ENCODE assay signal across 1 cellular context in the genomic region with DNA sequence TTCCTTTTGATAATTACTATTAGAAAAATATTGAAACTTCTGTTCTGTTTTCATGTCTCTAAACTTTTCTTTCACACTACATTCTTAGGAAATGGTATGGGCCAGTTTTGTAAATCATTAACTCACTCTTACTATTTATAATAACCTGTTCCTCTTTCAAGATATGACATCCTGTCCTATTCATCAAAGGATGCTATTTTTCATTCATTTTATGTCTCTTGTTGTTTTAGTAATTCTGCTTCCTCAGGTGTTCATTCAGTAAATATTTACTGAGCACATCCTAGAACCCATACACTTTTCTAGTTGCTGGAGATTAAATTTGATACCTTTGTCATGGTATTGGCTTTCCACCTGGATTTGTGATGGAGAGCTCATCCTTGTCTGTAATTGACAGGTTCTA.
A peak's percentile ranks its signal among the peaks of the same experiment; 100 is the strongest.
TF ChIP-seq lines count a peak whose summit lies in the region.

No MANE protein-coding gene starts in this region.

TF ChIP-seq in HepG2, 621 proteins besides CTCF, POLR2A, EP300 and RAD21:
- TF ChIP-seq, protein P1, sequence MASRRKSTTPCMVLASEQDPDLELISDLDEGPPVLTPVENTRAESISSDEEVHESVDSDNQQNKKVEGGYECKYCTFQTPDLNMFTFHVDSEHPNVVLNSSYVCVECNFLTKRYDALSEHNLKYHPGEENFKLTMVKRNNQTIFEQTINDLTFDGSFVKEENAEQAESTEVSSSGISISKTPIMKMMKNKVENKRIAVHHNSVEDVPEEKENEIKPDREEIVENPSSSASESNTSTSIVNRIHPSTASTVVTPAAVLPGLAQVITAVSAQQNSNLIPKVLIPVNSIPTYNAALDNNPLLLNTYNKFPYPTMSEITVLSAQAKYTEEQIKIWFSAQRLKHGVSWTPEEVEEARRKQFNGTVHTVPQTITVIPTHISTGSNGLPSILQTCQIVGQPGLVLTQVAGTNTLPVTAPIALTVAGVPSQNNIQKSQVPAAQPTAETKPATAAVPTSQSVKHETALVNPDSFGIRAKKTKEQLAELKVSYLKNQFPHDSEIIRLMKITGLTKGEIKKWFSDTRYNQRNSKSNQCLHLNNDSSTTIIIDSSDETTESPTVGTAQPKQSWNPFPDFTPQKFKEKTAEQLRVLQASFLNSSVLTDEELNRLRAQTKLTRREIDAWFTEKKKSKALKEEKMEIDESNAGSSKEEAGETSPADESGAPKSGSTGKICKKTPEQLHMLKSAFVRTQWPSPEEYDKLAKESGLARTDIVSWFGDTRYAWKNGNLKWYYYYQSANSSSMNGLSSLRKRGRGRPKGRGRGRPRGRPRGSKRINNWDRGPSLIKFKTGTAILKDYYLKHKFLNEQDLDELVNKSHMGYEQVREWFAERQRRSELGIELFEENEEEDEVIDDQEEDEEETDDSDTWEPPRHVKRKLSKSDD (CRISPR knock-in tag; IDR thresholded peaks at IDR 0.05; ENCODE audit: low read depth): no peak
- TF ChIP-seq RNF2 (conservative IDR thresholded peaks at IDR 0.05; ENCODE audit: low read depth) (no peak), FOXP1 (IDR thresholded peaks at IDR 0.05) (no peak), FOXP1 (CRISPR knock-in tag; IDR thresholded peaks at IDR 0.05) (0 out of 2 replicates have a peak, but pooled peaks have one; percentile 25), TCF7 (IDR thresholded peaks at IDR 0.05; ENCODE audit: low read depth) (0 out of 2 replicates have a peak, but pooled peaks have one; percentile 14), EHMT2 (IDR thresholded peaks at IDR 0.05; ENCODE audit: borderline replicate concordance, low read depth, low read length) (no peak), SOX5 (CRISPR knock-in tag; IDR thresholded peaks at IDR 0.05; ENCODE audit: borderline replicate concordance) (peak; percentile 29; the same call in 1 of the 2 replicates), RBM22 (optimal IDR thresholded peaks at IDR 0.05; ENCODE audit: low read length) (no peak), RCOR2 (CRISPR knock-in tag; IDR thresholded peaks at IDR 0.05) (0 out of 2 replicates have a peak, but pooled peaks have one; percentile 43), ESRRA (CRISPR knock-in tag; IDR thresholded peaks at IDR 0.05; ENCODE audit: low read depth) (no peak), RARA (CRISPR knock-in tag; IDR thresholded peaks at IDR 0.05) (0 out of 2 replicates have a peak, but pooled peaks have one; percentile 6), MBD4 (IDR thresholded peaks at IDR 0.05; ENCODE audit: borderline replicate concordance, low read length) (no peak), ZSCAN22 (CRISPR knock-in tag; IDR thresholded peaks at IDR 0.05) (no peak), ZNF724P (CRISPR knock-in tag; IDR thresholded peaks at IDR 0.05; ENCODE audit: borderline replicate concordance) (no peak), HNF1A (IDR thresholded peaks at IDR 0.05; ENCODE audit: low read depth) (peak; percentile 76), HNF1A (CRISPR knock-in tag; IDR thresholded peaks at IDR 0.05; ENCODE audit: borderline replicate concordance) (no peak; the same call in 1 of the 2 replicates), ZMYM3 (CRISPR knock-in tag; IDR thresholded peaks at IDR 0.05) (no peak), E2F2 (CRISPR knock-in tag; IDR thresholded peaks at IDR 0.05; ENCODE audit: borderline replicate concordance) (no peak), MED1 (CRISPR knock-in tag; IDR thresholded peaks at IDR 0.05) (peak; percentile 59), GABPA (IDR thresholded peaks at IDR 0.05; ENCODE audit: low read depth, low read length) (no peak), GABPA (CRISPR knock-in tag; IDR thresholded peaks at IDR 0.05; ENCODE audit: low read depth) (no peak), HIVEP1 (CRISPR knock-in tag; IDR thresholded peaks at IDR 0.05) (no peak), ARID5B (CRISPR knock-in tag; IDR thresholded peaks at IDR 0.05) (peak; percentile 50; the same call in 1 of the 2 replicates), AGO2 (optimal IDR thresholded peaks at IDR 0.05; ENCODE audit: low read depth, low read length) (no peak), ZNF747 (CRISPR knock-in tag; IDR thresholded peaks at IDR 0.05; ENCODE audit: borderline replicate concordance) (no peak), ZNF333 (CRISPR knock-in tag; IDR thresholded peaks at IDR 0.05; ENCODE audit: borderline replicate concordance) (no peak), SIX1 (CRISPR knock-in tag; IDR thresholded peaks at IDR 0.05; ENCODE audit: borderline replicate concordance) (peak; percentile 67; the same call in 1 of the 2 replicates), NCOA2 (CRISPR knock-in tag; IDR thresholded peaks at IDR 0.05) (peak; percentile 63; the same call in 1 of the 2 replicates), FOXA3 (CRISPR knock-in tag; IDR thresholded peaks at IDR 0.05) (peak; percentile 67), SAP130 (CRISPR knock-in tag; IDR thresholded peaks at IDR 0.05; ENCODE audit: low read depth) (0 out of 2 replicates have a peak, but pooled peaks have one; percentile 37), ZNF878 (CRISPR knock-in tag; IDR thresholded peaks at IDR 0.05) (no peak), HMG20A (CRISPR knock-in tag; IDR thresholded peaks at IDR 0.05; ENCODE audit: borderline replicate concordance) (peak; percentile 21; the same call in 1 of the 2 replicates)
- TF ChIP-seq, protein P2, sequence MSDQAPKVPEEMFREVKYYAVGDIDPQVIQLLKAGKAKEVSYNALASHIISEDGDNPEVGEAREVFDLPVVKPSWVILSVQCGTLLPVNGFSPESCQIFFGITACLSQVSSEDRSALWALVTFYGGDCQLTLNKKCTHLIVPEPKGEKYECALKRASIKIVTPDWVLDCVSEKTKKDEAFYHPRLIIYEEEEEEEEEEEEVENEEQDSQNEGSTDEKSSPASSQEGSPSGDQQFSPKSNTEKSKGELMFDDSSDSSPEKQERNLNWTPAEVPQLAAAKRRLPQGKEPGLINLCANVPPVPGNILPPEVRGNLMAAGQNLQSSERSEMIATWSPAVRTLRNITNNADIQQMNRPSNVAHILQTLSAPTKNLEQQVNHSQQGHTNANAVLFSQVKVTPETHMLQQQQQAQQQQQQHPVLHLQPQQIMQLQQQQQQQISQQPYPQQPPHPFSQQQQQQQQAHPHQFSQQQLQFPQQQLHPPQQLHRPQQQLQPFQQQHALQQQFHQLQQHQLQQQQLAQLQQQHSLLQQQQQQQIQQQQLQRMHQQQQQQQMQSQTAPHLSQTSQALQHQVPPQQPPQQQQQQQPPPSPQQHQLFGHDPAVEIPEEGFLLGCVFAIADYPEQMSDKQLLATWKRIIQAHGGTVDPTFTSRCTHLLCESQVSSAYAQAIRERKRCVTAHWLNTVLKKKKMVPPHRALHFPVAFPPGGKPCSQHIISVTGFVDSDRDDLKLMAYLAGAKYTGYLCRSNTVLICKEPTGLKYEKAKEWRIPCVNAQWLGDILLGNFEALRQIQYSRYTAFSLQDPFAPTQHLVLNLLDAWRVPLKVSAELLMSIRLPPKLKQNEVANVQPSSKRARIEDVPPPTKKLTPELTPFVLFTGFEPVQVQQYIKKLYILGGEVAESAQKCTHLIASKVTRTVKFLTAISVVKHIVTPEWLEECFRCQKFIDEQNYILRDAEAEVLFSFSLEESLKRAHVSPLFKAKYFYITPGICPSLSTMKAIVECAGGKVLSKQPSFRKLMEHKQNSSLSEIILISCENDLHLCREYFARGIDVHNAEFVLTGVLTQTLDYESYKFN (CRISPR knock-in tag; conservative IDR thresholded peaks at IDR 0.05): 0 out of 2 replicates have a peak, but pooled peaks have one; percentile 23
- TF ChIP-seq, protein P3, sequence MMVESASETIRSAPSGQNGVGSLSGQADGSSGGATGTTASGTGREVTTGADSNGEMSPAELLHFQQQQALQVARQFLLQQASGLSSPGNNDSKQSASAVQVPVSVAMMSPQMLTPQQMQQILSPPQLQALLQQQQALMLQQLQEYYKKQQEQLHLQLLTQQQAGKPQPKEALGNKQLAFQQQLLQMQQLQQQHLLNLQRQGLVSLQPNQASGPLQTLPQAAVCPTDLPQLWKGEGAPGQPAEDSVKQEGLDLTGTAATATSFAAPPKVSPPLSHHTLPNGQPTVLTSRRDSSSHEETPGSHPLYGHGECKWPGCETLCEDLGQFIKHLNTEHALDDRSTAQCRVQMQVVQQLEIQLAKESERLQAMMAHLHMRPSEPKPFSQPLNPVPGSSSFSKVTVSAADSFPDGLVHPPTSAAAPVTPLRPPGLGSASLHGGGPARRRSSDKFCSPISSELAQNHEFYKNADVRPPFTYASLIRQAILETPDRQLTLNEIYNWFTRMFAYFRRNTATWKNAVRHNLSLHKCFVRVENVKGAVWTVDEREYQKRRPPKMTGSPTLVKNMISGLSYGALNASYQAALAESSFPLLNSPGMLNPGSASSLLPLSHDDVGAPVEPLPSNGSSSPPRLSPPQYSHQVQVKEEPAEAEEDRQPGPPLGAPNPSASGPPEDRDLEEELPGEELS (CRISPR knock-in tag; IDR thresholded peaks at IDR 0.05): 0 out of 2 replicates have a peak, but pooled peaks have one; percentile 24
